Comparison of ENCODE assay signal across 8 cellular contexts in the genomic region with DNA sequence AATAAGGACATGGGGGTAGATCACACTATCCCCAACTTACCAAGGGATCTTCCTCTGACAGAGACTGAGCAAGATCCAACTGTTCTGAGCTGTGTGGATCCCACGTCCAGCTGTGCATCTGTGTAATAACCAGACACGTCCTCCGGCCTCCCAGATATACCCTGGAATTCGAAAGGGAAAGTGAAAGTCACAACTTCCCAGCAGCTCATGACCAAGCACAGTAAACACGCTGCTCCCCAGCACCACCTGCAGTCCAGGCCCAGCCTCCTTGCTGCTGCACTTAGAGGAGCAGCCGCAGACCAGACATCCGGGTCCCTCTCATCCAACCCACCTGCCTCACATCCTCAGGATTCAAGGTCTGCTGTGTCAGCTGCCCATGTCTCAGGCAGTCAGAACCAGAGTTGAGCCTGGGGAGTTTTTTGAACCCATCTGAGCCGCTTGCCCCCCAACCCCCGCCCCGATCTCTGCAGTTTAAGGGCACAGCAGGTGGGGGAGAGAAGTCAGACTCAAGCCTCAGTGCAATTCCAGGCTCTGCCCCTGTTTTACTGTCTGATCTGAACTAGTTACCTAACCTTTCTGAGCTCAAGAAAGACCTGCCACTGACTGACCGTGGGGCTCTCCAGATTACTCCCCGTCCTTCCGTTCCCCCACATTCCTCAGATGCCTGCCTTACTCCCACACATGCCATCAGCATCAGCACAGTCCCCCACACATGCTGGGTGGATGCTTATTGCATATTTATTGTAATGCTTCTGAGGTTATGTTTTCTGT. TPM values are rescaled to one million over a fixed set of nuclear protein-coding genes. Genes with fewer than 3 reads are reported as not detected.
A peak's percentile ranks its signal among the peaks of the same experiment; 100 is the strongest.
DNase-seq lines count a peak whose midpoint lies in the region; ATAC-seq and TF ChIP-seq lines count a peak whose summit lies in the region.

A gene with protein sequence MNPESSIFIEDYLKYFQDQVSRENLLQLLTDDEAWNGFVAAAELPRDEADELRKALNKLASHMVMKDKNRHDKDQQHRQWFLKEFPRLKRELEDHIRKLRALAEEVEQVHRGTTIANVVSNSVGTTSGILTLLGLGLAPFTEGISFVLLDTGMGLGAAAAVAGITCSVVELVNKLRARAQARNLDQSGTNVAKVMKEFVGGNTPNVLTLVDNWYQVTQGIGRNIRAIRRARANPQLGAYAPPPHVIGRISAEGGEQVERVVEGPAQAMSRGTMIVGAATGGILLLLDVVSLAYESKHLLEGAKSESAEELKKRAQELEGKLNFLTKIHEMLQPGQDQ (minus strand): TSS at position 127 of the 771 bp plus-strand sequence. CDS start 6,365 bp downstream, outside the sequence.

- H3K36me3 Mint-ChIP-seq in Calu3 (ENCODE audit: insufficient read depth, unreplicated experiment): peaks cover 52% of the 10 kb centered on the region

- peak; percentile 67 for TF ChIP-seq CTCF in Calu3 (IDR thresholded peaks at IDR 0.05; ENCODE audit: unreplicated experiment)
- TF ChIP-seq CTCF in OCI-LY1 (IDR thresholded peaks at IDR 0.05; ENCODE audit: low read length): peak; percentile 71
- peak; percentile 78 for TF ChIP-seq CTCF in epithelial cell of esophagus (IDR thresholded peaks at IDR 0.05; ENCODE audit: insufficient read depth, low read depth, low read length, missing control alignments)

- no peaks in the 10 kb centered on the region for H3K27me3 ChIP-seq in OCI-LY1 (ENCODE audit: insufficient read depth, low read length)
- H3K27me3 ChIP-seq in mononuclear cell (ENCODE audit: insufficient read depth, low read length): no peaks in the 10 kb centered on the region

- peaks cover 12% of the 10 kb centered on the region; the same call in 1 of the 2 replicates for H3K79me2 ChIP-seq in OCI-LY1 (ENCODE audit: insufficient read depth, low read length)

- CTCF ChIA-PET in Calu3 (lab: Charles Lee): interaction anchor here (0.9 to 4.3 kb wide), 5 partner anchors 12 to 45 kb away, joined by 3 to 63 read pairs (median 4); a partner anchor contains a TSS

- no peaks in the 10 kb centered on the region for H4K20me1 ChIP-seq in OCI-LY1 (ENCODE audit: insufficient read depth, low read length)

- BruUV-seq in Calu3 (replicated peaks; lab: Mats Ljungman, UMichigan): no TSS peak

- H3K4me3 Mint-ChIP-seq in Calu3 (ENCODE audit: low read depth, unreplicated experiment): peak within 1 kb of the TSS; percentile 97

- H2AFZ ChIP-seq in OCI-LY1 (ENCODE audit: low read length): peak within 1 kb of the TSS; percentile 90

- H3K4me1 Mint-ChIP-seq in Calu3 (ENCODE audit: low read depth, unreplicated experiment): peaks cover 66% of the 10 kb centered on the region

- H3K27me3 Mint-ChIP-seq in Calu3 (ENCODE audit: unreplicated experiment): no peaks in the 10 kb centered on the region

- peak within 1 kb of the TSS; percentile 97 for H3K4me2 ChIP-seq in OCI-LY1 (ENCODE audit: low read length)

- peak within 1 kb of the TSS; percentile 97 for H3K9ac ChIP-seq in OCI-LY1 (ENCODE audit: low read length)

- H3K27ac Mint-ChIP-seq in Calu3 (ENCODE audit: unreplicated experiment): peak within 1 kb of the TSS; percentile 95

- DNase-seq in Calu3: peak; percentile 92
- DNase-seq in HUDEP-2 (lab: John Stamatoyannopoulos, UW; ENCODE audit: unreplicated experiment in 76 of 76): peak in 73 of 76 experiments; percentile 27 to 85 (median 70)
- DNase-seq in activated T-cell treated with anti-CD3 and anti-CD28 coated beads for 24 hours (ENCODE audit: low read depth): peak; percentile 85
- DNase-seq in epithelial cell of esophagus (ENCODE audit: low read depth): peak; percentile 93
- DNase-seq in stimulated activated CD8-positive, alpha-beta memory T cell treated with anti-CD3 and anti-CD28 coated beads, Interleukin-4, amount 100 ng/mL, for 1 hour (ENCODE audit: low read depth in 2 of 2, low spot score in 1 of 2): peak; percentile 58 to 71

- H3K9me2 ChIP-seq in OCI-LY1 (ENCODE audit: low read depth, low read length): no peaks in the 10 kb centered on the region

- peak within 1 kb of the TSS; percentile 83 for H3K27ac ChIP-seq in OCI-LY1 (ENCODE audit: low read depth, low read length, poor library complexity, severe bottlenecking)

- H3K4me1 ChIP-seq in OCI-LY1 (ENCODE audit: insufficient read depth, low read length, severe bottlenecking): peaks cover 27% of the 10 kb centered on the region
- peaks cover 38% of the 10 kb centered on the region for H3K4me1 ChIP-seq in mononuclear cell (ENCODE audit: insufficient read depth, low read length)

- intact Hi-C loops in Calu3 (cut with micrococcal nuclease; ENCODE audit: unreplicated experiment): loop anchor here (2.0 to 5.0 kb wide), 2 partner anchors 13 to 288 kb away; a partner anchor contains a TSS

- peak within 1 kb of the TSS; percentile 98 for H3K4me3 ChIP-seq in OCI-LY1 (ENCODE audit: low read depth, low read length, poor library complexity, severe bottlenecking)
- peak within 1 kb of the TSS; percentile 80 for H3K4me3 ChIP-seq in epithelial cell of esophagus (ENCODE audit: low read length)
- peak within 1 kb of the TSS; percentile 61 for H3K4me3 ChIP-seq in mononuclear cell (ENCODE audit: low read length)

- peaks cover 18% of the 10 kb centered on the region for H3K36me3 ChIP-seq in OCI-LY1 (ENCODE audit: insufficient read depth, low read length)

- H3K9me3 Mint-ChIP-seq in Calu3 (ENCODE audit: low read depth, unreplicated experiment): peaks cover 4% of the 10 kb centered on the region

- H3K9me3 ChIP-seq in OCI-LY1 (ENCODE audit: low read length): no peaks in the 10 kb centered on the region
- no peaks in the 10 kb centered on the region for H3K9me3 ChIP-seq in mononuclear cell (ENCODE audit: low read depth, low read length)

- ATAC-seq in GM21367 (IDR thresholded peaks at IDR 0.05; ENCODE audit: unreplicated experiment): peak; percentile 82

- no peaks in the 10 kb centered on the region for H3F3A ChIP-seq in OCI-LY1 (ENCODE audit: insufficient read depth, low read length)

RNA-seq across cellular contexts. Expression of the gene that starts here (rescaled TPM):
- 90.1 and 154 TPM in 2 replicates for total RNA-seq in Calu3 (2022)
- total RNA-seq in mononuclear cell: 26.7 TPM

Comparison
In these comparisons a context has a peak if more than half of its experiments do, and no peak if none do; other contexts are left out.
1. Peak in every context shown above with its lines: DNase-seq, ATAC-seq, H3K4me3 ChIP-seq and H3K27ac ChIP-seq.